ENCODE assay signal across 16 cellular contexts in genomic region chr11:2815762-2816496, GRCh38.
DNase-seq lines count a peak whose midpoint lies in the region; ATAC-seq, FAIRE-seq and TF ChIP-seq lines count a peak whose summit lies in the region.
"Had no signal": no experiment of that assay in that cellular context is flagged by ENCODE, and none has a peak within 500 bp of the region (broad histone marks: within the 10 kb centered on the region; RNA-seq: fewer than 3 reads in every experiment).

No MANE protein-coding gene starts in this region.

- peaks cover 27 to 60% (median 46%) of the 10 kb centered on the region in 10 experiments for H3K4me1 ChIP-seq in BLaER1 treated with 17β-estradiol and CSF1 and Interleukin-3, amounts not matched to agents 10 nM and 100 nM
- peaks cover 15% of the 10 kb centered on the region for H3K4me1 ChIP-seq in astrocyte (ENCODE audit: insufficient read depth, low read length)
- H3K4me1 ChIP-seq in lower lobe of right lung: peaks cover 26% of the 10 kb centered on the region

- H3K27ac ChIP-seq in BLaER1 treated with 17β-estradiol and CSF1 and Interleukin-3, amounts not matched to agents 10 nM and 100 nM: peak overlapping the region in 6 of 11 experiments; percentile 29 to 100 (median 48); a peak in 7 of 22 replicates
- H3K27ac ChIP-seq in astrocyte (ENCODE audit: low read depth, low read length) (no peak overlapping the region), lower lobe of right lung (no peak overlapping the region)
- H3K27ac ChIP-seq: C4-2B had no signal

- no peak for TF ChIP-seq CTCF in astrocyte (IDR thresholded peaks at IDR 0.05; ENCODE audit: insufficient read depth, low read depth, low read length)
- TF ChIP-seq CTCF in lower lobe of right lung (IDR thresholded peaks at IDR 0.05): no peak
- no peak for TF ChIP-seq CTCF in progenitor cell of endocrine pancreas (IDR thresholded peaks at IDR 0.05; ENCODE audit: unreplicated experiment)

- peaks cover 30% of the 10 kb centered on the region for H3K9me3 Mint-ChIP-seq in astrocyte (ENCODE audit: unreplicated experiment)
- peaks cover 10% of the 10 kb centered on the region for H3K9me3 Mint-ChIP-seq in progenitor cell of endocrine pancreas (ENCODE audit: low read depth)

- no peaks in the 10 kb centered on the region for H4K20me1 ChIP-seq in BLaER1 treated with 17β-estradiol and CSF1 and Interleukin-3, amounts not matched to agents 10 nM and 100 nM
- H4K20me1 ChIP-seq in astrocyte (ENCODE audit: insufficient read depth, low read length): no peaks in the 10 kb centered on the region

- H3K4me3 ChIP-seq in BLaER1 treated with 17β-estradiol and CSF1 and Interleukin-3, amounts not matched to agents 10 nM and 100 nM: no peak overlapping the region
- H3K4me3 ChIP-seq in astrocyte (ENCODE audit: insufficient read depth, low read depth, low read length): no peak overlapping the region
- no peak overlapping the region for H3K4me3 ChIP-seq in lower lobe of right lung

- no peak overlapping the region for H3K4me3 Mint-ChIP-seq in astrocyte (ENCODE audit: unreplicated experiment)
- H3K4me3 Mint-ChIP-seq in progenitor cell of endocrine pancreas (ENCODE audit: low read depth): no peak overlapping the region

- intact Hi-C loops in lower lobe of right lung (cut with DNase I): no loop called here

- ATAC-seq in lower lobe of right lung: no peak
- ATAC-seq in HG03439 (IDR thresholded peaks at IDR 0.05; ENCODE audit: unreplicated experiment): no peak
- no peak for ATAC-seq in GM19324 (IDR thresholded peaks at IDR 0.05; ENCODE audit: low FRiP score, unreplicated experiment)
- ATAC-seq: Panc1 had no signal

- no peaks in the 10 kb centered on the region for H3K36me3 Mint-ChIP-seq in astrocyte (ENCODE audit: low read depth, unreplicated experiment)
- H3K36me3 Mint-ChIP-seq in progenitor cell of endocrine pancreas (ENCODE audit: insufficient read depth): peaks cover 1% of the 10 kb centered on the region

- H3K36me3 ChIP-seq in BLaER1 treated with 17β-estradiol and CSF1 and Interleukin-3, amounts not matched to agents 10 nM and 100 nM: peaks cover 0 to 8% (median 0%) of the 10 kb centered on the region in 11 experiments; a peak in 6 of 22 replicates
- no peaks in the 10 kb centered on the region for H3K36me3 ChIP-seq in astrocyte (ENCODE audit: insufficient read depth, low read length)
- no peaks in the 10 kb centered on the region for H3K36me3 ChIP-seq in lower lobe of right lung

- H3K4me2 ChIP-seq in BLaER1 treated with 17β-estradiol and CSF1 and Interleukin-3, amounts not matched to agents 10 nM and 100 nM: peak overlapping the region in 4 of 11 experiments; percentile 87 to 96 (median 94); a peak in 5 of 22 replicates
- H3K4me2 ChIP-seq in astrocyte (ENCODE audit: low read length): no peak overlapping the region

- H3K9ac ChIP-seq in BLaER1 treated with 17β-estradiol and CSF1 and Interleukin-3, amounts not matched to agents 10 nM and 100 nM: no peak overlapping the region
- no peak overlapping the region for H3K9ac ChIP-seq in astrocyte (ENCODE audit: low read length)

- H2AFZ ChIP-seq in astrocyte (ENCODE audit: low read depth, low read length): no peak overlapping the region

- DNase-seq in astrocyte (ENCODE audit: low read depth) (no peak), lower lobe of right lung (peak; percentile 27), progenitor cell of endocrine pancreas (ENCODE audit: low spot score, unreplicated experiment) (no peak), NCI-H128 (lab: John Stamatoyannopoulos, UW; ENCODE audit: unreplicated experiment) (no peak)
- DNase-seq: DMS79, NCI-H1417 treated with DMSO at 0.1 percent for 48 hours, NCI-H1930, NCI-H2171, NCI-H526 had no signal

- H3K79me2 ChIP-seq in astrocyte (ENCODE audit: insufficient read depth, low read length): no peaks in the 10 kb centered on the region

- FAIRE-seq in astrocyte (lab: Jason Lieb, UNC): no peak
- FAIRE-seq: D721Med, H54 had no signal

- no peaks in the 10 kb centered on the region for H3K27me3 ChIP-seq in BLaER1 treated with 17β-estradiol and CSF1 and Interleukin-3, amounts not matched to agents 10 nM and 100 nM
- H3K27me3 ChIP-seq in astrocyte (ENCODE audit: insufficient read depth, low read length) (peaks cover 3% of the 10 kb centered on the region), lower lobe of right lung (ENCODE audit: low read depth) (no peaks in the 10 kb centered on the region)

- peaks cover 20 to 49% (median 45%) of the 10 kb centered on the region in 11 experiments for H3K9me3 ChIP-seq in BLaER1 treated with 17β-estradiol and CSF1 and Interleukin-3, amounts not matched to agents 10 nM and 100 nM (replicated peaks in 1 of 11)
- H3K9me3 ChIP-seq in astrocyte (ENCODE audit: insufficient read depth, low read depth, low read length) (peaks cover 15% of the 10 kb centered on the region), lower lobe of right lung (peaks cover 18% of the 10 kb centered on the region)

- H3K4me1 Mint-ChIP-seq in astrocyte (ENCODE audit: low read depth, unreplicated experiment): peaks cover 4% of the 10 kb centered on the region
- H3K4me1 Mint-ChIP-seq in progenitor cell of endocrine pancreas (ENCODE audit: low read depth): no peaks in the 10 kb centered on the region

- H3K27ac Mint-ChIP-seq in astrocyte (ENCODE audit: unreplicated experiment) (peak overlapping the region; percentile 27), progenitor cell of endocrine pancreas (peak overlapping the region; percentile 6)

- H3K27me3 Mint-ChIP-seq in astrocyte (ENCODE audit: low read depth, unreplicated experiment): peaks cover 39% of the 10 kb centered on the region
- peaks cover 23% of the 10 kb centered on the region for H3K27me3 Mint-ChIP-seq in progenitor cell of endocrine pancreas

Comparison
In these comparisons a context has a peak if more than half of its experiments do, and no peak if none do; other contexts are left out.
1. H3K27ac ChIP-seq: peak in BLaER1 treated with 17β-estradiol and CSF1 and Interleukin-3, amounts not matched to agents 10 nM and 100 nM (6 of 11); none in astrocyte (single experiment) and lower lobe of right lung (single experiment).